13 cellular contexts compared by ENCODE assay signal in genomic region chr2:236744316-236745105, GRCh38.
DNase-seq lines count a peak whose midpoint lies in the region; ATAC-seq and TF ChIP-seq lines count a peak whose summit lies in the region.
"Had no signal": no experiment of that assay in that cellular context is flagged by ENCODE, and none has a peak within 500 bp of the region (broad histone marks: within the 10 kb centered on the region; RNA-seq: fewer than 3 reads in every experiment).

No MANE protein-coding gene starts in this region.

- CTCF ChIA-PET in AG04450 (lab: Charles Lee), result no interaction called here

- POLR2A ChIA-PET in AG04450 (lab: Yijun Ruan, JAX), result no interaction called here

- no peak overlapping the region for H3K27ac ChIP-seq in AG04450 (ENCODE audit: low read depth, low read length)
- H3K27ac ChIP-seq: C4-2B had no signal

- peak; percentile 47 for DNase-seq in AG04450 (ENCODE audit: low read depth, low spot score)
- DNase-seq in LHCN-M2 (ENCODE audit: low read depth), result peak; percentile 94
- DNase-seq in cardiac fibroblast (ENCODE audit: low read depth in 2 of 2), result peak; percentile 89 to 97
- peak; percentile 93 for DNase-seq in myocyte (ENCODE audit: low read depth)
- no peak for DNase-seq in C1 segment of cervical spinal cord (lab: John Stamatoyannopoulos, UW)
- no peak for DNase-seq in NCI-H345 (lab: John Stamatoyannopoulos, UW)
- no peak for DNase-seq in iPS-NIHi7 (ENCODE audit: extremely low spot score)
- DNase-seq: kidney glomerular epithelial cell had no signal

- H3K9me3 ChIP-seq in AG04450 (ENCODE audit: control insufficient read depth, insufficient read depth, low read length), result no peaks in the 10 kb centered on the region

- no peak for ATAC-seq in GM21360 (IDR thresholded peaks at IDR 0.05; ENCODE audit: unreplicated experiment)
- ATAC-seq: activated naive CD4-positive, alpha-beta T cell treated with anti-CD3 and anti-CD28 coated beads, Interleukin-2, amount 50 U/mL, for 72 hours; GM12878; Right ventricle myocardium inferior had no signal

- TF ChIP-seq CTCF in AG04450 (IDR thresholded peaks at IDR 0.05; ENCODE audit: low read depth, low read length) (no peak), cardiac fibroblast (IDR thresholded peaks at IDR 0.05; ENCODE audit: low read depth, low read length) (no peak)

- H3K4me3 ChIP-seq in AG04450 (ENCODE audit: low read depth, low read length) (no peak overlapping the region), cardiac fibroblast (replicated peaks in 1 of 2; ENCODE audit: low read depth in 2 of 2, low read length in 2 of 2) (no peak overlapping the region)
- H3K4me3 ChIP-seq: GM12878 had no signal

- H3K27me3 ChIP-seq in AG04450 (ENCODE audit: control insufficient read depth, insufficient read depth, low read length), result peaks cover 25% of the 10 kb centered on the region

Comparison
In these comparisons a context has a peak if more than half of its experiments do, and no peak if none do; other contexts are left out.
1. DNase-seq: peak in AG04450 (single experiment), LHCN-M2 (single experiment), cardiac fibroblast (2 of 2) and myocyte (single experiment); none in C1 segment of cervical spinal cord (0 of 14), NCI-H345 (single experiment) and iPS-NIHi7 (single experiment).